In genomic region chr1:29344336-29344735, GRCh38 we compare ENCODE assay signal across 16 cellular contexts.
"Had no signal": no experiment of that assay in that cellular context is flagged by ENCODE, and none has a peak within 500 bp of the region (broad histone marks: within the 10 kb centered on the region; RNA-seq: fewer than 3 reads in every experiment).

No MANE protein-coding gene starts in this region.

- H3K27me3 ChIP-seq: adrenal gland had no signal

- H3K27ac ChIP-seq: adrenal gland, cardiac muscle cell had no signal

- H3K9me3 ChIP-seq: adrenal gland had no signal

- H3K36me3 ChIP-seq: adrenal gland, cardiac muscle cell had no signal

- H3K4me1 Mint-ChIP-seq: activated CD4-positive, alpha-beta memory T cell treated with anti-CD3 and anti-CD28 coated beads, Interleukin-2, amount 10 ng/mL, durations not matched to agents 7 days and 5 days; activated naive CD4-positive, alpha-beta T cell treated with anti-CD3 and anti-CD28 coated beads, Interleukin-2, amount 50 U/mL, for 24 hours; stimulated activated naive CD8-positive, alpha-beta T cell treated with anti-CD3 and anti-CD28 coated beads, Interleukin-15, amount 100 ng/mL, for 72 hours had no signal

- H3K4me1 ChIP-seq: adrenal gland had no signal

- H3K9me3 Mint-ChIP-seq: activated CD4-positive, alpha-beta memory T cell treated with anti-CD3 and anti-CD28 coated beads, Interleukin-2, amount 10 ng/mL, durations not matched to agents 7 days and 5 days; activated naive CD4-positive, alpha-beta T cell treated with anti-CD3 and anti-CD28 coated beads, Interleukin-2, amount 50 U/mL, for 24 hours; natural killer cell treated with Interleukin-12 subunit alpha and Interleukin-12 subunit beta and Interleukin-15 and Interleukin-18, amount 100 ng/mL, for 72 hours; stimulated activated naive CD8-positive, alpha-beta T cell treated with anti-CD3 and anti-CD28 coated beads, Interleukin-15, amount 100 ng/mL, for 72 hours; type B pancreatic cell had no signal

- H3K36me3 Mint-ChIP-seq: activated naive CD4-positive, alpha-beta T cell treated with anti-CD3 and anti-CD28 coated beads, Interleukin-2, amount 50 U/mL, for 24 hours; natural killer cell treated with Interleukin-12 subunit alpha and Interleukin-12 subunit beta and Interleukin-15 and Interleukin-18, amount 100 ng/mL, for 72 hours; type B pancreatic cell had no signal

- H3K27ac Mint-ChIP-seq: activated CD4-positive, alpha-beta memory T cell treated with anti-CD3 and anti-CD28 coated beads, Interleukin-2, amount 10 ng/mL, durations not matched to agents 7 days and 5 days; activated naive CD4-positive, alpha-beta T cell treated with anti-CD3 and anti-CD28 coated beads, Interleukin-2, amount 50 U/mL, for 24 hours; natural killer cell treated with Interleukin-12 subunit alpha and Interleukin-12 subunit beta and Interleukin-15 and Interleukin-18, amount 100 ng/mL, for 72 hours; T-helper 17 cell; type B pancreatic cell had no signal

- H3K4me3 Mint-ChIP-seq: activated CD4-positive, alpha-beta memory T cell treated with anti-CD3 and anti-CD28 coated beads, Interleukin-2, amount 10 ng/mL, durations not matched to agents 7 days and 5 days; activated naive CD4-positive, alpha-beta T cell treated with anti-CD3 and anti-CD28 coated beads, Interleukin-2, amount 50 U/mL, for 24 hours; natural killer cell treated with Interleukin-12 subunit alpha and Interleukin-12 subunit beta and Interleukin-15 and Interleukin-18, amount 100 ng/mL, for 72 hours; stimulated activated naive CD8-positive, alpha-beta T cell treated with anti-CD3 and anti-CD28 coated beads, Interleukin-15, amount 100 ng/mL, for 72 hours; T-helper 17 cell; type B pancreatic cell had no signal

- H3K4me3 ChIP-seq: adrenal gland, cardiac muscle cell, smooth muscle cell had no signal

- ATAC-seq: natural killer cell treated with Interleukin-12 subunit alpha and Interleukin-12 subunit beta and Interleukin-15 and Interleukin-18, amount 100 ng/mL, for 72 hours; stimulated activated naive CD8-positive, alpha-beta T cell treated with anti-CD3 and anti-CD28 coated beads, Interleukin-15, amount 100 ng/mL, for 72 hours; T-helper 17 cell had no signal

- DNase-seq: activated CD4-positive, alpha-beta memory T cell treated with anti-CD3 and anti-CD28 coated beads, Interleukin-2, amount 10 ng/mL, durations not matched to agents 7 days and 5 days; activated CD4-positive, alpha-beta T cell treated with anti-CD3 and anti-CD28 coated beads for 4 hours; activated effector memory CD4-positive, alpha-beta T cell treated with anti-CD3 and anti-CD28 coated beads, Interleukin-2, amount 50 U/mL, for 16 hours; activated T-cell treated with anti-CD3 and anti-CD28 coated beads, Interleukin-2, amount 50 U/mL, for 48 hours; adrenal gland; foreskin fibroblast; kidney glomerular epithelial cell; mesendoderm; nucleus accumbens; stimulated activated naive CD8-positive, alpha-beta T cell treated with anti-CD3 and anti-CD28 coated beads, Interleukin-15, amount 100 ng/mL, for 72 hours; T-helper 17 cell had no signal
